In genomic region chr13:25683662-25684370, GRCh38 we compare ENCODE assay signal across 28 cellular contexts.
"Had no signal": no experiment of that assay in that cellular context is flagged by ENCODE, and none has a peak within 500 bp of the region (broad histone marks: within the 10 kb centered on the region; RNA-seq: fewer than 3 reads in every experiment).

No MANE protein-coding gene starts in this region.

- H3K27me3 Mint-ChIP-seq: activated B cell treated with CpG ODN at 0.5 μM for 24 hours; activated CD4-positive, alpha-beta memory T cell treated with anti-CD3 and anti-CD28 coated beads for 36 hours; activated CD4-positive, alpha-beta T cell treated with anti-CD3 and anti-CD28 coated beads for 36 hours; activated CD8-positive, alpha-beta memory T cell treated with anti-CD3 and anti-CD28 coated beads, Interleukin-2, amount 10 ng/mL, durations not matched to agents 7 days and 5 days; activated naive CD4-positive, alpha-beta T cell treated with anti-CD3 and anti-CD28 coated beads, Interleukin-2, amount 50 U/mL, for 24 hours; activated naive CD8-positive, alpha-beta T cell treated with anti-CD3 and anti-CD28 coated beads for 36 hours; activated naive CD8-positive, alpha-beta T cell treated with anti-CD3 and anti-CD28 coated beads, Interleukin-2, amount 50 U/mL, for 24 hours had no signal

- H3K4me1 ChIP-seq: adrenal gland, body of pancreas, colonic mucosa had no signal

- H3K36me3 Mint-ChIP-seq: activated CD4-positive, alpha-beta memory T cell treated with anti-CD3 and anti-CD28 coated beads for 36 hours; activated CD8-positive, alpha-beta memory T cell treated with anti-CD3 and anti-CD28 coated beads, Interleukin-2, amount 10 ng/mL, durations not matched to agents 7 days and 5 days; activated naive CD4-positive, alpha-beta T cell treated with anti-CD3 and anti-CD28 coated beads, Interleukin-2, amount 50 U/mL, for 24 hours; activated naive CD8-positive, alpha-beta T cell treated with anti-CD3 and anti-CD28 coated beads for 36 hours had no signal

- DNase-seq: activated B cell treated with CpG ODN at 0.5 μM for 24 hours; activated CD4-positive, alpha-beta memory T cell treated with anti-CD3 and anti-CD28 coated beads for 36 hours; activated CD4-positive, alpha-beta T cell treated with anti-CD3 and anti-CD28 coated beads for 36 hours; activated CD4-positive, alpha-beta T cell treated with anti-CD3 and anti-CD28 coated beads, Interleukin-2, amount 10 ng/mL, durations not matched to agents 24 days and 14 days; activated CD4-positive, CD25-positive, alpha-beta regulatory T cell treated with anti-CD3 and anti-CD28 coated beads, Interleukin-2, amount 50 U/mL, for 72 hours; activated CD8-positive, alpha-beta memory T cell treated with anti-CD3 and anti-CD28 coated beads, Interleukin-2, amount 10 ng/mL, durations not matched to agents 7 days and 5 days; activated CD8-positive, alpha-beta memory T cell treated with anti-CD3 and anti-CD28 coated beads, Interleukin-2, amount 50 U/mL, for 4 hours; activated CD8-positive, alpha-beta T cell treated with anti-CD3 and anti-CD28 coated beads, Interleukin-2, amount 10 ng/mL, durations not matched to agents 7 days and 5 days; activated effector memory CD4-positive, alpha-beta T cell treated with anti-CD3 and anti-CD28 coated beads, Interleukin-2, amount 50 U/mL, for 16 hours; activated naive CD4-positive, alpha-beta T cell treated with anti-CD3 and anti-CD28 coated beads for 36 hours; activated naive CD8-positive, alpha-beta T cell treated with anti-CD3 and anti-CD28 coated beads for 36 hours; activated naive CD8-positive, alpha-beta T cell treated with anti-CD3 and anti-CD28 coated beads, Interleukin-2, amount 50 U/mL, for 24 hours; activated T-cell treated with anti-CD3 and anti-CD28 coated beads, Interleukin-2, amount 50 U/mL, for 1 hour; activated T-cell treated with anti-CD3 and anti-CD28 coated beads, Interleukin-2, amount 50 U/mL, for 48 hours; adrenal gland; amygdala; aorta; caudate nucleus; colonic mucosa; effector CD8-positive, alpha-beta T cell; foreskin fibroblast; glutamatergic neuron; T-helper 2 cell had no signal

- H3K4me3 Mint-ChIP-seq: activated B cell treated with CpG ODN at 0.5 μM for 24 hours; activated CD4-positive, alpha-beta memory T cell treated with anti-CD3 and anti-CD28 coated beads for 36 hours; activated CD4-positive, alpha-beta T cell treated with anti-CD3 and anti-CD28 coated beads for 36 hours; activated CD4-positive, alpha-beta T cell treated with anti-CD3 and anti-CD28 coated beads, Interleukin-2, amount 10 ng/mL, durations not matched to agents 24 days and 14 days; activated CD8-positive, alpha-beta memory T cell treated with anti-CD3 and anti-CD28 coated beads, Interleukin-2, amount 10 ng/mL, durations not matched to agents 7 days and 5 days; activated CD8-positive, alpha-beta T cell treated with anti-CD3 and anti-CD28 coated beads, Interleukin-2, amount 10 ng/mL, durations not matched to agents 7 days and 5 days; activated naive CD4-positive, alpha-beta T cell treated with anti-CD3 and anti-CD28 coated beads for 36 hours; activated naive CD4-positive, alpha-beta T cell treated with anti-CD3 and anti-CD28 coated beads, Interleukin-2, amount 50 U/mL, for 24 hours; activated naive CD8-positive, alpha-beta T cell treated with anti-CD3 and anti-CD28 coated beads for 36 hours; activated naive CD8-positive, alpha-beta T cell treated with anti-CD3 and anti-CD28 coated beads, Interleukin-2, amount 50 U/mL, for 24 hours; activated T-helper 1 cell treated with anti-CD3 and anti-CD28 coated beads, Interleukin-12 subunit alpha, Interleukin-12 subunit beta, Interleukin-2, Interleukin-4 antibody, amounts not matched to agents 30 ng/mL and 10 ng/mL and 1 ng/mL, durations not matched to agents 14 hours and 24 hours and 36 hours had no signal

- H3K9me3 ChIP-seq: adrenal gland, body of pancreas, colonic mucosa had no signal

- H3K4me3 ChIP-seq: adrenal gland, body of pancreas, colonic mucosa had no signal

- H3K9me3 Mint-ChIP-seq: activated B cell treated with CpG ODN at 0.5 μM for 24 hours; activated CD4-positive, alpha-beta memory T cell treated with anti-CD3 and anti-CD28 coated beads for 36 hours; activated naive CD4-positive, alpha-beta T cell treated with anti-CD3 and anti-CD28 coated beads for 36 hours; activated naive CD4-positive, alpha-beta T cell treated with anti-CD3 and anti-CD28 coated beads, Interleukin-2, amount 50 U/mL, for 24 hours; activated naive CD8-positive, alpha-beta T cell treated with anti-CD3 and anti-CD28 coated beads for 36 hours; activated T-helper 2 cell treated with anti-CD3 and anti-CD28 coated beads, Interferon-gamma antibody, Interleukin-2, Interleukin-4, amounts not matched to agents 10 μg/mL and 5 μg/mL and 100 μg/mL, durations not matched to agents 14 hours and 24 hours and 36 hours had no signal

- H3K4me1 Mint-ChIP-seq: activated B cell treated with CpG ODN at 0.5 μM for 24 hours; activated CD4-positive, alpha-beta T cell treated with anti-CD3 and anti-CD28 coated beads for 36 hours; activated CD8-positive, alpha-beta memory T cell treated with anti-CD3 and anti-CD28 coated beads, Interleukin-2, amount 10 ng/mL, durations not matched to agents 7 days and 5 days; activated naive CD4-positive, alpha-beta T cell treated with anti-CD3 and anti-CD28 coated beads, Interleukin-2, amount 50 U/mL, for 24 hours; activated naive CD8-positive, alpha-beta T cell treated with anti-CD3 and anti-CD28 coated beads for 36 hours; activated naive CD8-positive, alpha-beta T cell treated with anti-CD3 and anti-CD28 coated beads, Interleukin-2, amount 50 U/mL, for 24 hours had no signal

- H3K27ac ChIP-seq: adrenal gland, colonic mucosa, epithelial cell of prostate had no signal

- H3K27ac Mint-ChIP-seq: activated B cell treated with CpG ODN at 0.5 μM for 24 hours; activated CD4-positive, alpha-beta memory T cell treated with anti-CD3 and anti-CD28 coated beads for 36 hours; activated CD4-positive, alpha-beta T cell treated with anti-CD3 and anti-CD28 coated beads for 36 hours; activated CD4-positive, alpha-beta T cell treated with anti-CD3 and anti-CD28 coated beads, Interleukin-2, amount 10 ng/mL, durations not matched to agents 24 days and 14 days; activated CD8-positive, alpha-beta memory T cell treated with anti-CD3 and anti-CD28 coated beads, Interleukin-2, amount 10 ng/mL, durations not matched to agents 7 days and 5 days; activated CD8-positive, alpha-beta T cell treated with anti-CD3 and anti-CD28 coated beads, Interleukin-2, amount 10 ng/mL, durations not matched to agents 7 days and 5 days; activated naive CD4-positive, alpha-beta T cell treated with anti-CD3 and anti-CD28 coated beads for 36 hours; activated naive CD4-positive, alpha-beta T cell treated with anti-CD3 and anti-CD28 coated beads, Interleukin-2, amount 50 U/mL, for 24 hours; activated naive CD8-positive, alpha-beta T cell treated with anti-CD3 and anti-CD28 coated beads for 36 hours; activated naive CD8-positive, alpha-beta T cell treated with anti-CD3 and anti-CD28 coated beads, Interleukin-2, amount 50 U/mL, for 24 hours; activated T-helper 1 cell treated with anti-CD3 and anti-CD28 coated beads, Interleukin-12 subunit alpha, Interleukin-12 subunit beta, Interleukin-2, Interleukin-4 antibody, amounts not matched to agents 30 ng/mL and 10 ng/mL and 1 ng/mL, durations not matched to agents 14 hours and 24 hours and 36 hours; activated T-helper 2 cell treated with anti-CD3 and anti-CD28 coated beads, Interferon-gamma antibody, Interleukin-2, Interleukin-4, amounts not matched to agents 10 μg/mL and 5 μg/mL and 100 μg/mL, durations not matched to agents 14 hours and 24 hours and 36 hours had no signal

- H3K36me3 ChIP-seq: adrenal gland, colonic mucosa had no signal

- H3K27me3 ChIP-seq: adrenal gland, body of pancreas, colonic mucosa had no signal

- ATAC-seq: activated CD4-positive, alpha-beta T cell treated with anti-CD3 and anti-CD28 coated beads for 36 hours; activated CD8-positive, alpha-beta memory T cell treated with anti-CD3 and anti-CD28 coated beads, Interleukin-2, amount 10 ng/mL, durations not matched to agents 7 days and 5 days; activated CD8-positive, alpha-beta T cell treated with anti-CD3 and anti-CD28 coated beads, Interleukin-2, amount 10 ng/mL, durations not matched to agents 7 days and 5 days; activated naive CD8-positive, alpha-beta T cell treated with anti-CD3 and anti-CD28 coated beads, Interleukin-2, amount 50 U/mL, for 24 hours; body of pancreas had no signal
